Comparison of ENCODE assay signal across 1 cellular context in genomic region chr11:843086-843704, GRCh38.
TF ChIP-seq lines count a peak whose summit lies in the region.

No MANE protein-coding gene starts in this region.

TF ChIP-seq in GM12891, 5 proteins besides CTCF, POLR2A, EP300 and RAD21:
- TF ChIP-seq SPI1 (IDR thresholded peaks at IDR 0.05; ENCODE audit: low read depth, low read length) (no peak), TAF1 (IDR thresholded peaks at IDR 0.05; ENCODE audit: low read depth, low read length) (no peak), POLR2AphosphoS5 (IDR thresholded peaks at IDR 0.05; ENCODE audit: low read depth, low read length) (no peak), PAX5 (IDR thresholded peaks at IDR 0.05; ENCODE audit: insufficient read depth, low read length, severe bottlenecking) (no peak), POU2F2 (IDR thresholded peaks at IDR 0.05; ENCODE audit: low read depth, low read length) (no peak)
